Comparison of ENCODE assay signal across 1 cellular context in genomic region chr1:116504308-116505156, GRCh38.
A peak's percentile ranks its signal among the peaks of the same experiment; 100 is the strongest.
TF ChIP-seq lines count a peak whose summit lies in the region.

No MANE protein-coding gene starts in this region.

TF ChIP-seq in K562, 482 proteins besides CTCF, POLR2A, EP300 and RAD21 (continued from another document):
- TF ChIP-seq, protein P1, sequence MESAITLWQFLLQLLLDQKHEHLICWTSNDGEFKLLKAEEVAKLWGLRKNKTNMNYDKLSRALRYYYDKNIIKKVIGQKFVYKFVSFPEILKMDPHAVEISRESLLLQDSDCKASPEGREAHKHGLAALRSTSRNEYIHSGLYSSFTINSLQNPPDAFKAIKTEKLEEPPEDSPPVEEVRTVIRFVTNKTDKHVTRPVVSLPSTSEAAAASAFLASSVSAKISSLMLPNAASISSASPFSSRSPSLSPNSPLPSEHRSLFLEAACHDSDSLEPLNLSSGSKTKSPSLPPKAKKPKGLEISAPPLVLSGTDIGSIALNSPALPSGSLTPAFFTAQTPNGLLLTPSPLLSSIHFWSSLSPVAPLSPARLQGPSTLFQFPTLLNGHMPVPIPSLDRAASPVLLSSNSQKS (CRISPR knock-in tag; IDR thresholded peaks at IDR 0.05) = 0 out of 2 replicates have a peak, but pooled peaks have one; percentile 32
- TF ChIP-seq NONO (IDR thresholded peaks at IDR 0.05; ENCODE audit: low read depth in 2 of 2, low read length in 1 of 2) (no peak; a peak in 1 of 4 replicates), FOXA3 (CRISPR knock-in tag; conservative IDR thresholded peaks at IDR 0.05 in 1 of 2, IDR thresholded peaks at IDR 0.05 in 1 of 2) (peak in 1 of 2 experiments; percentile 7; a peak in 1 of 4 replicates), MECOM (CRISPR knock-in tag; IDR thresholded peaks at IDR 0.05) (no peak), CC2D1A (IDR thresholded peaks at IDR 0.05) (no peak), ZNF707 (CRISPR knock-in tag; conservative IDR thresholded peaks at IDR 0.05) (no peak), CREB1 (IDR thresholded peaks at IDR 0.05) (peak; percentile 59), CREB1 (CRISPR knock-in tag; IDR thresholded peaks at IDR 0.05) (peak; percentile 61; the same call in 1 of the 2 replicates), ETS2 (tag; IDR thresholded peaks at IDR 0.05; ENCODE audit: borderline replicate concordance, poor library complexity, severe bottlenecking) (no peak), ETV5 (CRISPR knock-in tag; IDR thresholded peaks at IDR 0.05; ENCODE audit: low read depth) (peak; percentile 98), ZNF318 (IDR thresholded peaks at IDR 0.05; ENCODE audit: borderline replicate concordance in 1 of 2, low read depth in 1 of 2) (peak in 1 of 2 experiments; percentile 98; a peak in 2 of 4 replicates), TGIF2 (CRISPR knock-in tag; IDR thresholded peaks at IDR 0.05) (no peak; the same call in 1 of the 2 replicates), ADNP (tag; IDR thresholded peaks at IDR 0.05) (peak; percentile 99), ZSCAN29 (IDR thresholded peaks at IDR 0.05) (no peak), RBM17 (IDR thresholded peaks at IDR 0.05; ENCODE audit: borderline replicate concordance, low read depth, low read length) (no peak)
- TF ChIP-seq, protein P2, sequence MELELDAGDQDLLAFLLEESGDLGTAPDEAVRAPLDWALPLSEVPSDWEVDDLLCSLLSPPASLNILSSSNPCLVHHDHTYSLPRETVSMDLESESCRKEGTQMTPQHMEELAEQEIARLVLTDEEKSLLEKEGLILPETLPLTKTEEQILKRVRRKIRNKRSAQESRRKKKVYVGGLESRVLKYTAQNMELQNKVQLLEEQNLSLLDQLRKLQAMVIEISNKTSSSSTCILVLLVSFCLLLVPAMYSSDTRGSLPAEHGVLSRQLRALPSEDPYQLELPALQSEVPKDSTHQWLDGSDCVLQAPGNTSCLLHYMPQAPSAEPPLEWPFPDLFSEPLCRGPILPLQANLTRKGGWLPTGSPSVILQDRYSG (tag; conservative IDR thresholded peaks at IDR 0.05; ENCODE audit: low read depth) = peak; percentile 88
- TF ChIP-seq, protein P3, sequence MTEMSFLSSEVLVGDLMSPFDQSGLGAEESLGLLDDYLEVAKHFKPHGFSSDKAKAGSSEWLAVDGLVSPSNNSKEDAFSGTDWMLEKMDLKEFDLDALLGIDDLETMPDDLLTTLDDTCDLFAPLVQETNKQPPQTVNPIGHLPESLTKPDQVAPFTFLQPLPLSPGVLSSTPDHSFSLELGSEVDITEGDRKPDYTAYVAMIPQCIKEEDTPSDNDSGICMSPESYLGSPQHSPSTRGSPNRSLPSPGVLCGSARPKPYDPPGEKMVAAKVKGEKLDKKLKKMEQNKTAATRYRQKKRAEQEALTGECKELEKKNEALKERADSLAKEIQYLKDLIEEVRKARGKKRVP (CRISPR knock-in tag; IDR thresholded peaks at IDR 0.05) = 0 out of 2 replicates have a peak, but pooled peaks have one; percentile 37
- TF ChIP-seq, protein P4, sequence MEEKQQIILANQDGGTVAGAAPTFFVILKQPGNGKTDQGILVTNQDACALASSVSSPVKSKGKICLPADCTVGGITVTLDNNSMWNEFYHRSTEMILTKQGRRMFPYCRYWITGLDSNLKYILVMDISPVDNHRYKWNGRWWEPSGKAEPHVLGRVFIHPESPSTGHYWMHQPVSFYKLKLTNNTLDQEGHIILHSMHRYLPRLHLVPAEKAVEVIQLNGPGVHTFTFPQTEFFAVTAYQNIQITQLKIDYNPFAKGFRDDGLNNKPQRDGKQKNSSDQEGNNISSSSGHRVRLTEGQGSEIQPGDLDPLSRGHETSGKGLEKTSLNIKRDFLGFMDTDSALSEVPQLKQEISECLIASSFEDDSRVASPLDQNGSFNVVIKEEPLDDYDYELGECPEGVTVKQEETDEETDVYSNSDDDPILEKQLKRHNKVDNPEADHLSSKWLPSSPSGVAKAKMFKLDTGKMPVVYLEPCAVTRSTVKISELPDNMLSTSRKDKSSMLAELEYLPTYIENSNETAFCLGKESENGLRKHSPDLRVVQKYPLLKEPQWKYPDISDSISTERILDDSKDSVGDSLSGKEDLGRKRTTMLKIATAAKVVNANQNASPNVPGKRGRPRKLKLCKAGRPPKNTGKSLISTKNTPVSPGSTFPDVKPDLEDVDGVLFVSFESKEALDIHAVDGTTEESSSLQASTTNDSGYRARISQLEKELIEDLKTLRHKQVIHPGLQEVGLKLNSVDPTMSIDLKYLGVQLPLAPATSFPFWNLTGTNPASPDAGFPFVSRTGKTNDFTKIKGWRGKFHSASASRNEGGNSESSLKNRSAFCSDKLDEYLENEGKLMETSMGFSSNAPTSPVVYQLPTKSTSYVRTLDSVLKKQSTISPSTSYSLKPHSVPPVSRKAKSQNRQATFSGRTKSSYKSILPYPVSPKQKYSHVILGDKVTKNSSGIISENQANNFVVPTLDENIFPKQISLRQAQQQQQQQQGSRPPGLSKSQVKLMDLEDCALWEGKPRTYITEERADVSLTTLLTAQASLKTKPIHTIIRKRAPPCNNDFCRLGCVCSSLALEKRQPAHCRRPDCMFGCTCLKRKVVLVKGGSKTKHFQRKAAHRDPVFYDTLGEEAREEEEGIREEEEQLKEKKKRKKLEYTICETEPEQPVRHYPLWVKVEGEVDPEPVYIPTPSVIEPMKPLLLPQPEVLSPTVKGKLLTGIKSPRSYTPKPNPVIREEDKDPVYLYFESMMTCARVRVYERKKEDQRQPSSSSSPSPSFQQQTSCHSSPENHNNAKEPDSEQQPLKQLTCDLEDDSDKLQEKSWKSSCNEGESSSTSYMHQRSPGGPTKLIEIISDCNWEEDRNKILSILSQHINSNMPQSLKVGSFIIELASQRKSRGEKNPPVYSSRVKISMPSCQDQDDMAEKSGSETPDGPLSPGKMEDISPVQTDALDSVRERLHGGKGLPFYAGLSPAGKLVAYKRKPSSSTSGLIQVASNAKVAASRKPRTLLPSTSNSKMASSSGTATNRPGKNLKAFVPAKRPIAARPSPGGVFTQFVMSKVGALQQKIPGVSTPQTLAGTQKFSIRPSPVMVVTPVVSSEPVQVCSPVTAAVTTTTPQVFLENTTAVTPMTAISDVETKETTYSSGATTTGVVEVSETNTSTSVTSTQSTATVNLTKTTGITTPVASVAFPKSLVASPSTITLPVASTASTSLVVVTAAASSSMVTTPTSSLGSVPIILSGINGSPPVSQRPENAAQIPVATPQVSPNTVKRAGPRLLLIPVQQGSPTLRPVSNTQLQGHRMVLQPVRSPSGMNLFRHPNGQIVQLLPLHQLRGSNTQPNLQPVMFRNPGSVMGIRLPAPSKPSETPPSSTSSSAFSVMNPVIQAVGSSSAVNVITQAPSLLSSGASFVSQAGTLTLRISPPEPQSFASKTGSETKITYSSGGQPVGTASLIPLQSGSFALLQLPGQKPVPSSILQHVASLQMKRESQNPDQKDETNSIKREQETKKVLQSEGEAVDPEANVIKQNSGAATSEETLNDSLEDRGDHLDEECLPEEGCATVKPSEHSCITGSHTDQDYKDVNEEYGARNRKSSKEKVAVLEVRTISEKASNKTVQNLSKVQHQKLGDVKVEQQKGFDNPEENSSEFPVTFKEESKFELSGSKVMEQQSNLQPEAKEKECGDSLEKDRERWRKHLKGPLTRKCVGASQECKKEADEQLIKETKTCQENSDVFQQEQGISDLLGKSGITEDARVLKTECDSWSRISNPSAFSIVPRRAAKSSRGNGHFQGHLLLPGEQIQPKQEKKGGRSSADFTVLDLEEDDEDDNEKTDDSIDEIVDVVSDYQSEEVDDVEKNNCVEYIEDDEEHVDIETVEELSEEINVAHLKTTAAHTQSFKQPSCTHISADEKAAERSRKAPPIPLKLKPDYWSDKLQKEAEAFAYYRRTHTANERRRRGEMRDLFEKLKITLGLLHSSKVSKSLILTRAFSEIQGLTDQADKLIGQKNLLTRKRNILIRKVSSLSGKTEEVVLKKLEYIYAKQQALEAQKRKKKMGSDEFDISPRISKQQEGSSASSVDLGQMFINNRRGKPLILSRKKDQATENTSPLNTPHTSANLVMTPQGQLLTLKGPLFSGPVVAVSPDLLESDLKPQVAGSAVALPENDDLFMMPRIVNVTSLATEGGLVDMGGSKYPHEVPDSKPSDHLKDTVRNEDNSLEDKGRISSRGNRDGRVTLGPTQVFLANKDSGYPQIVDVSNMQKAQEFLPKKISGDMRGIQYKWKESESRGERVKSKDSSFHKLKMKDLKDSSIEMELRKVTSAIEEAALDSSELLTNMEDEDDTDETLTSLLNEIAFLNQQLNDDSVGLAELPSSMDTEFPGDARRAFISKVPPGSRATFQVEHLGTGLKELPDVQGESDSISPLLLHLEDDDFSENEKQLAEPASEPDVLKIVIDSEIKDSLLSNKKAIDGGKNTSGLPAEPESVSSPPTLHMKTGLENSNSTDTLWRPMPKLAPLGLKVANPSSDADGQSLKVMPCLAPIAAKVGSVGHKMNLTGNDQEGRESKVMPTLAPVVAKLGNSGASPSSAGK (IDR thresholded peaks at IDR 0.05) = peak; percentile 9; the same call in 1 of the 2 replicates
